In genomic region chr4:179447308-179447707, GRCh38 we compare ENCODE assay signal across 20 cellular contexts.
DNase-seq lines count a peak whose midpoint lies in the region; ATAC-seq, FAIRE-seq and TF ChIP-seq lines count a peak whose summit lies in the region.
"Had no signal": no experiment of that assay in that cellular context is flagged by ENCODE, and none has a peak within 500 bp of the region (broad histone marks: within the 10 kb centered on the region; RNA-seq: fewer than 3 reads in every experiment).

No MANE protein-coding gene starts in this region.

- H4K20me1 ChIP-seq in H1 (replicated peaks in 1 of 2; ENCODE audit: control insufficient read depth in 1 of 2, insufficient read depth in 2 of 2, low read length in 2 of 2), result no peaks in the 10 kb centered on the region

- no peaks in the 10 kb centered on the region for H3K79me2 ChIP-seq in H1 (ENCODE audit: control insufficient read depth in 1 of 2, insufficient read depth in 2 of 2, low read length in 2 of 2)

- POLR2A ChIA-PET in H1 (lab: Charles Lee; ENCODE audit: partially characterized antibody), result interaction anchor here (1.0 kb wide), 1 partner anchor 18 kb away, joined by 3 read pairs; no protein-coding TSS in a partner anchor

- no peak overlapping the region for H3K14ac ChIP-seq in H1 (ENCODE audit: insufficient read length)

- H3K23ac ChIP-seq in H1 (ENCODE audit: insufficient read length), result no peak overlapping the region

- H3K4me2 ChIP-seq in H1 (ENCODE audit: insufficient read depth in 1 of 2, low read depth in 2 of 2, low read length in 2 of 2), result no peak overlapping the region
- H3K4me2 ChIP-seq: SK-N-SH had no signal

- H3K4me1 ChIP-seq in H1 (replicated peaks in 1 of 4; ENCODE audit: control insufficient read depth in 3 of 4, insufficient read depth in 4 of 4, low read length in 3 of 4), result peaks cover 0 to 4% (median 0%) of the 10 kb centered on the region in 4 experiments; a peak in 1 of 7 replicates
- no peaks in the 10 kb centered on the region for H3K4me1 ChIP-seq in vagina

- no peak overlapping the region for H3K18ac ChIP-seq in H1 (ENCODE audit: extremely low read depth, low read length)

- DNase-seq in Ammon's horn (ENCODE audit: low spot score) (peak; percentile 45), OCI-M1 (lab: John Stamatoyannopoulos, UW) (peak; percentile 29), H1 (ENCODE audit: low read depth in 1 of 2, low spot score in 2 of 2) (no peak), medulla oblongata (ENCODE audit: extremely low spot score) (peak; percentile 69), vagina (ENCODE audit: extremely low spot score in 2 of 2) (no peak), dermis blood vessel endothelial cell (no peak), HUDEP-2 (lab: John Stamatoyannopoulos, UW; ENCODE audit: unreplicated experiment in 76 of 76) (no peak)
- DNase-seq: GF-D8, MM.1S, NCI-H1105 treated with DMSO at 0.1 percent for 48 hours, NCI-H187, NCI-H345, NCI-H526 treated with DMSO at 0.1 percent for 48 hours, SHP77, SK-N-SH had no signal

- no peak overlapping the region for H3K56ac ChIP-seq in H1 (replicated peaks; ENCODE audit: insufficient read length, low read depth, low read length)

- H2BK12ac ChIP-seq in H1 (ENCODE audit: low read depth, low read length), result 0 out of 2 replicates have a peak overlapping the region, but pooled peaks have one; percentile 40

- peak overlapping the region; percentile 39 for H4K91ac ChIP-seq in H1 (replicated peaks; ENCODE audit: insufficient read length, low read length)

- no peak overlapping the region for H3K9ac ChIP-seq in H1 (replicated peaks in 1 of 4; ENCODE audit: extremely low read depth in 1 of 4, low read depth in 3 of 4, low read length in 3 of 4)
- H3K9ac ChIP-seq: SK-N-SH had no signal

- H4K5ac ChIP-seq in H1 (ENCODE audit: insufficient read length, low read depth, low read length), result no peak overlapping the region

- H3K36me3 ChIP-seq in H1 (ENCODE audit: control insufficient read depth in 2 of 4, insufficient read depth in 4 of 4, low read length in 3 of 4) (no peaks in the 10 kb centered on the region; a peak in 1 of 8 replicates), vagina (no peaks in the 10 kb centered on the region)

- H3K4ac ChIP-seq in H1 (replicated peaks; ENCODE audit: insufficient read length, low read depth, low read length), result no peak overlapping the region

- TF ChIP-seq POLR2A in H1 (IDR thresholded peaks at IDR 0.05; ENCODE audit: control extremely low read depth in 1 of 2, low read depth in 2 of 2, low read length in 2 of 2), result no peak
- no peak for TF ChIP-seq POLR2A in vagina (IDR thresholded peaks at IDR 0.05)

- intact Hi-C loops in vagina (cut with DNase I), result no loop called here

- FAIRE-seq in H1 (lab: Jason Lieb, UNC), result peak; percentile 55
- FAIRE-seq: GM12891, GM18507, H54 had no signal

- no peak overlapping the region for H2BK20ac ChIP-seq in H1 (ENCODE audit: low read length)

- no peak overlapping the region for H3K4me3 ChIP-seq in H1 (ENCODE audit: extremely low read depth in 1 of 4, insufficient read depth in 2 of 4, low read depth in 3 of 4, low read length in 4 of 4)
- no peak overlapping the region for H3K4me3 ChIP-seq in vagina

- 79% methylated on average over 2 of the region's 2 CpGs; no CpG with 5 or more reads in 1 of the 2 experiments for WGBS in H1 (ENCODE audit: extremely low coverage in 1 of 2, insufficient coverage in 1 of 2, insufficient read length in 1 of 2, insufficient replicate concordance in 2 of 2, low coverage in 1 of 2, low lambda C conversion rate in 2 of 2, missing lambda C conversion rate in 1 of 2), 2 experiments

- TF ChIP-seq EP300 in H1 (IDR thresholded peaks at IDR 0.05; ENCODE audit: borderline replicate concordance in 1 of 2, low read depth in 2 of 2, low read length in 2 of 2), result no peak

- no peaks in the 10 kb centered on the region for H3K23me2 ChIP-seq in H1 (ENCODE audit: low read depth, low read length)

- H2BK15ac ChIP-seq in H1 (ENCODE audit: low read length), result no peak overlapping the region

- TF ChIP-seq CTCF in H1 (IDR thresholded peaks at IDR 0.05; ENCODE audit: control extremely low read depth in 1 of 3, insufficient read depth in 1 of 3, low read depth in 1 of 3, low read length in 3 of 3) (no peak), vagina (IDR thresholded peaks at IDR 0.05) (no peak)

- no peak for ATAC-seq in GM19397 (IDR thresholded peaks at IDR 0.05; ENCODE audit: unreplicated experiment)

- peak overlapping the region; percentile 57; the same call in 1 of the 2 replicates for H2AFZ ChIP-seq in H1 (ENCODE audit: low read length)

- H3K27me3 ChIP-seq in H1 (replicated peaks in 1 of 4; ENCODE audit: control insufficient read depth in 3 of 4, extremely low read depth in 1 of 4, insufficient read depth in 3 of 4, low read length in 3 of 4) (no peaks in the 10 kb centered on the region), vagina (no peaks in the 10 kb centered on the region)

- H2AK5ac ChIP-seq in H1 (ENCODE audit: low read depth, low read length), result no peak overlapping the region

- no peaks in the 10 kb centered on the region for H3K9me3 ChIP-seq in H1 (ENCODE audit: insufficient read depth in 2 of 2, low read depth in 1 of 2, low read length in 1 of 2)
- no peaks in the 10 kb centered on the region for H3K9me3 ChIP-seq in vagina
- H3K9me3 ChIP-seq: SK-N-SH had no signal

- H2BK5ac ChIP-seq in H1 (ENCODE audit: low read depth, low read length), result no peak overlapping the region

- TF ChIP-seq RAD21 in H1 (IDR thresholded peaks at IDR 0.05 in 1 of 2, conservative IDR thresholded peaks at IDR 0.05 in 1 of 2; ENCODE audit: low read depth in 2 of 2, low read length in 2 of 2), result no peak

- no peak overlapping the region for H3K27ac ChIP-seq in H1 (ENCODE audit: low read depth, low read length)
- H3K27ac ChIP-seq in vagina, result no peak overlapping the region
- H3K27ac ChIP-seq: C4-2B had no signal

- H4K8ac ChIP-seq in H1 (ENCODE audit: extremely low read depth, insufficient read depth, low read length), result no peak overlapping the region

- CTCF ChIA-PET in H1 (lab: Charles Lee; ENCODE audit: partially characterized antibody), result interaction anchor here (0.6 kb wide), 1 partner anchor 537 kb away, joined by 4 read pairs; no protein-coding TSS in a partner anchor

- H3K79me1 ChIP-seq in H1 (ENCODE audit: low read depth, low read length), result no peaks in the 10 kb centered on the region

- H2BK120ac ChIP-seq in H1 (replicated peaks; ENCODE audit: low read depth, low read length), result no peak overlapping the region

TF ChIP-seq in H1, 55 proteins besides CTCF, POLR2A, EP300 and RAD21 (continues in another document):
- no peak for TF ChIP-seq SP4 (IDR thresholded peaks at IDR 0.05; ENCODE audit: low read length)
- no peak for TF ChIP-seq NRF1 (IDR thresholded peaks at IDR 0.05; ENCODE audit: low read depth, low read length)
- no peak for TF ChIP-seq SP2 (IDR thresholded peaks at IDR 0.05; ENCODE audit: low read length)
- TF ChIP-seq CEBPB (IDR thresholded peaks at IDR 0.05; ENCODE audit: low read depth, low read length), result no peak
- no peak for TF ChIP-seq FOSL1 (IDR thresholded peaks at IDR 0.05; ENCODE audit: insufficient read depth, low read depth, low read length)
- TF ChIP-seq TAF7 (optimal IDR thresholded peaks at IDR 0.05; ENCODE audit: borderline replicate concordance, low read depth, low read length), result no peak

Comparison
In these comparisons a context has a peak if more than half of its experiments do, and no peak if none do; other contexts are left out.
1. DNase-seq: peak in Ammon's horn (single experiment), OCI-M1 (single experiment) and medulla oblongata (single experiment); none in H1 (0 of 2), vagina (0 of 2), dermis blood vessel endothelial cell (single experiment) and HUDEP-2 (0 of 76).